7 cellular contexts compared by ENCODE assay signal in the genomic region with DNA sequence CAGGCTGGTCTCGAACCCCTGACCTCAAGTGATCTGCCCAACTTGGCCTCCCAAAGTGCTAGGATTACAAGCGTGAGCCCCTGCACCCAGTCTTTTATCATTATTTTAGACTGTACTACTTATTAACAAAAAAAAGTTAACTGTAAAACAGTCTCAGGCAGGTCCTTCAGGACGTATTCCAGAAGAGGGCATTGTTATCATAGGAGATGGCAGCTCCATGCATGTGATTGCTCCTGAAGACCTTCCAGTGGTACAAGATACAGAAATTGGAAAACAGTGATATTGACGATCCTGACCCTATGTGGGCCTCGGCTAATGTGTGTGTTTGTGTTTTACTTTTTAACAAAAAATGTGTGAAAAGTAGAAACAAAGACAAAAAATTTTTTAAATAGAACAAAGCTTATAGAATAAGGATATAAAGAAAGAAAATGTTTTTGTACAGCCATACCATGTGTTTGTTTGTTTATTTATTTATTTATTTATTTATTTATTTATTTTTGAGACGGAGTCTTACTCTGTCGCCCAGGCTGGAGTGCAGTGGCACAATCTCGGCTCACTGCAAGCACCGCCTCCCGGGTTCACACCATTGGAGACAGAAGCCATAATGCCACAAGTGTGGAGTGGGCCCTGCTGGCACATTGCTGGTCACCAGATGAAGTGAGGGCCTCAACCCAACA. TPM values are rescaled to one million over a fixed set of nuclear protein-coding genes. Genes with fewer than 3 reads are reported as not detected.
DNase-seq lines count a peak whose midpoint lies in the region; ATAC-seq and TF ChIP-seq lines count a peak whose summit lies in the region.
"Not testable (repeated sequence)": the region's sequence is repeated elsewhere in the genome, so short reads cannot be mapped to it uniquely, and the experiment has no call there.

No MANE protein-coding gene starts in this region.

- H3K4me2 ChIP-seq in IMR-90 (ENCODE audit: low read depth, low read length): not testable (repeated sequence)

- H2BK5ac ChIP-seq in IMR-90 (ENCODE audit: low read depth, low read length, poor library complexity, severe bottlenecking): not testable (repeated sequence)

- not testable (repeated sequence) for H3K14ac ChIP-seq in IMR-90 (replicated peaks; ENCODE audit: low read depth, low read length)

- in situ Hi-C loops in IMR-90 (cut with MboI; ENCODE audit: low sequenced_read_pairs); Panc1 (cut with HindIII; ENCODE audit: low pct_unique_long_range_greater_than_20kb, low sequenced_read_pairs): not testable (repeated sequence)

- POLR2A ChIA-PET in IMR-90 (lab: Charles Lee; ENCODE audit: unreplicated experiment): not testable (repeated sequence)
- POLR2A ChIA-PET in Panc1 (lab: Charles Lee): interaction anchor here (0.6 kb wide), 1 partner anchor 279 kb away, joined by 3 read pairs; no protein-coding TSS in a partner anchor

- peak; percentile 15; the same call in 1 of the 2 replicates for TF ChIP-seq RAD21 in IMR-90 (IDR thresholded peaks at IDR 0.05; ENCODE audit: low read length)

- H2BK120ac ChIP-seq in IMR-90 (ENCODE audit: low read depth, low read length): not testable (repeated sequence)

- not testable (repeated sequence) for H4K5ac ChIP-seq in IMR-90 (ENCODE audit: low read depth, low read length)

- H3K79me1 ChIP-seq in IMR-90 (ENCODE audit: low read depth in 1 of 2, low read length in 2 of 2): not testable (repeated sequence)

- intact Hi-C loops in IMR-90 (cut with micrococcal nuclease); Panc1 (cut with micrococcal nuclease; ENCODE audit: unreplicated experiment): not testable (repeated sequence)

- not testable (repeated sequence) for H3K9me3 ChIP-seq in IMR-90 (ENCODE audit: control insufficient read depth, insufficient read depth, low read length); Panc1 (ENCODE audit: control insufficient read depth, insufficient read depth, low read depth, low read length)

- H3K4me3 ChIP-seq in IMR-90 (ENCODE audit: insufficient read depth, low read depth, low read length); Panc1 (ENCODE audit: low read depth in 2 of 2, low read length in 2 of 2): not testable (repeated sequence)

- not testable (repeated sequence) for H3K4ac ChIP-seq in IMR-90 (ENCODE audit: low read depth, low read length)

- not testable (repeated sequence) for H3K36me3 ChIP-seq in IMR-90 (ENCODE audit: control insufficient read depth, insufficient read depth, low read length); Panc1 (ENCODE audit: control insufficient read depth, insufficient read depth, low read length)

- H4K91ac ChIP-seq in IMR-90 (ENCODE audit: insufficient read depth, low read depth, low read length): not testable (repeated sequence)

- not testable (repeated sequence) for H2BK20ac ChIP-seq in IMR-90 (ENCODE audit: low read depth, low read length)

- not testable (repeated sequence) for H2AK5ac ChIP-seq in IMR-90 (ENCODE audit: low read depth, low read length)

- ATAC-seq in IMR-90 (ENCODE audit: low read depth); foreskin keratinocyte: not testable (repeated sequence)
- ATAC-seq in Panc1: peak; percentile 47; the same call in 1 of the 2 replicates

- not testable (repeated sequence) for H3K27ac ChIP-seq in IMR-90 (ENCODE audit: insufficient read depth, low read length); Panc1 (ENCODE audit: low read length); VCaP; foreskin keratinocyte

- not testable (repeated sequence) for H3K23ac ChIP-seq in IMR-90 (ENCODE audit: low read depth, low read length)

- DNase-seq in DMS53 (lab: John Stamatoyannopoulos, UW) (peak; percentile 19), dermis blood vessel endothelial cell (peak; percentile 46), lung microvascular endothelial cell (ENCODE audit: low read depth in 2 of 2) (peak; percentile 31 to 50)
- DNase-seq in IMR-90; Panc1 (ENCODE audit: low read depth, low spot score); foreskin keratinocyte: not testable (repeated sequence)

- H3K18ac ChIP-seq in IMR-90 (ENCODE audit: low read depth, low read length): not testable (repeated sequence)

- H3K9ac ChIP-seq in IMR-90 (ENCODE audit: low read depth, low read length): not testable (repeated sequence)

- not testable (repeated sequence) for H4K20me1 ChIP-seq in IMR-90 (ENCODE audit: insufficient read depth, low read length)

- H2AFZ ChIP-seq in IMR-90 (replicated peaks; ENCODE audit: low read length, poor library complexity): not testable (repeated sequence)

- H3K9me1 ChIP-seq in IMR-90 (ENCODE audit: insufficient read depth, low read length): not testable (repeated sequence)

- H2AK9ac ChIP-seq in IMR-90 (replicated peaks; ENCODE audit: low read depth, low read length, poor library complexity): not testable (repeated sequence)

- 86% methylated on average over 1 of the region's 10 CpGs; no CpG with 5 or more reads in 1 of the 2 experiments for WGBS in IMR-90 (ENCODE audit: extremely low coverage in 2 of 2, insufficient read length in 1 of 2), 2 experiments

- TF ChIP-seq CTCF in IMR-90 (conservative IDR thresholded peaks at IDR 0.05; ENCODE audit: low read depth, low read length); Panc1 (IDR thresholded peaks at IDR 0.05): not testable (repeated sequence)
- TF ChIP-seq CTCF in VCaP (conservative IDR thresholded peaks at IDR 0.05) (peak; percentile 31), foreskin keratinocyte (conservative IDR thresholded peaks at IDR 0.05) (peak; percentile 44)

- not testable (repeated sequence) for H4K8ac ChIP-seq in IMR-90 (ENCODE audit: low read depth in 2 of 2, low read length in 2 of 2)

- dilution Hi-C loops in IMR-90 (cut with HindIII; ENCODE audit: low sequenced_read_pairs, unreplicated experiment): not testable (repeated sequence)

- H3K27me3 ChIP-seq in IMR-90 (ENCODE audit: control insufficient read depth, insufficient read depth, low read length); Panc1 (ENCODE audit: control insufficient read depth, insufficient read depth, low read length); foreskin keratinocyte: not testable (repeated sequence)

- TF ChIP-seq POLR2A in IMR-90 (IDR thresholded peaks at IDR 0.05; ENCODE audit: low read depth, low read length): not testable (repeated sequence)

- H3K56ac ChIP-seq in IMR-90 (ENCODE audit: extremely low read depth, insufficient read depth, low read length): not testable (repeated sequence)

- not testable (repeated sequence) for BruUV-seq in IMR-90 (replicated peaks; lab: Mats Ljungman, UMichigan); Panc1 (replicated peaks; lab: Mats Ljungman, UMichigan)

- not testable (repeated sequence) for H2BK15ac ChIP-seq in IMR-90 (ENCODE audit: low read depth, low read length)

- H3K4me1 ChIP-seq in IMR-90 (ENCODE audit: control insufficient read depth, insufficient read depth, low read length); Panc1 (ENCODE audit: control insufficient read depth, insufficient read depth, low read length); foreskin keratinocyte: not testable (repeated sequence)

- CTCF ChIA-PET in IMR-90 (lab: Yijun Ruan, JAX): interaction anchor here (1.0 kb wide), 1 partner anchor 14 kb away, joined by 3 read pairs; a partner anchor contains a TSS
- CTCF ChIA-PET in Panc1 (lab: Charles Lee): interaction anchor here (0.6 to 1.1 kb wide), 3 partner anchors 13 to 169 kb away, joined by 3 to 15 read pairs (median 3); no protein-coding TSS in a partner anchor

RNA-seq across cellular contexts. Expression of a gene that starts 13.8 kb away (rescaled TPM):
- 97.1 and 100 TPM in 2 replicates for total RNA-seq in IMR-90 (2012; rRNA removed)
- polyA plus RNA-seq in IMR-90 (2012; rRNA removed): 29.1 and 34.3 TPM in 2 replicates
- polyA plus RNA-seq in IMR-90 (2012; cell fraction: cytosol; rRNA removed): 14.9 and 17.1 TPM in 2 replicates
- 10.5 and 28.9 TPM in 2 replicates for polyA plus RNA-seq in IMR-90 (2012; cell fraction: nucleus; rRNA removed; ENCODE audit: low replicate concordance)
- 111 TPM for total RNA-seq in Panc1 (2021; ENCODE audit: unreplicated experiment)
- polyA plus RNA-seq in Panc1 (2012; ENCODE audit: insufficient read length): 49.1 TPM
- 81.4 and 90.4 TPM in 2 replicates for total RNA-seq in dermis blood vessel endothelial cell
- total RNA-seq in foreskin keratinocyte: 41.5 and 44.8 TPM in 2 replicates
- polyA plus RNA-seq in foreskin keratinocyte: 9.7 and 10.9 TPM in 2 replicates
- total RNA-seq in lung microvascular endothelial cell: 49.0 and 61.5 TPM in 2 replicates
